Comparison of ENCODE assay signal across 16 cellular contexts in the genomic region with DNA sequence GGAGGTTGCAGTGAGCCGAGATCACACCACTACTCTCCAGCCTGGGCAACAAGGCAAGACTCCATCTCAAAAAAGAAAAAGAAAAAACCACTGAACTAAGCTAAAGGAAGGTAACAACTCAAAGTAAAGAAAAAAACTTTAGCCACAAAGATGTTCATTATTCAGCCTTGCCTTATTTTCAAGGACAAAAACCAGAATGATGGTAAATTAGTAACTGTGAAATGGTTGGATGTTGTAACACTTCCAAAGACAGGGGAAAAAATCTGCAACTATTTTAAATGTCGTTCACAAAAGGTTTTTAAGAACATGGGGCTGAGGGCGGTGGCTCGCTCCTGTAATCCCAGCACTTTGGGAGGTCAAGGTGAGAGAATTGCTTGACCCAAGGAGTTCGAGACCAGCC. TPM values are rescaled to one million over a fixed set of nuclear protein-coding genes. Genes with fewer than 3 reads are reported as not detected.
DNase-seq lines count a peak whose midpoint lies in the region; ATAC-seq and TF ChIP-seq lines count a peak whose summit lies in the region.
"Had no signal": no experiment of that assay in that cellular context is flagged by ENCODE, and none has a peak within 500 bp of the region (broad histone marks: within the 10 kb centered on the region; RNA-seq: fewer than 3 reads in every experiment).

No MANE protein-coding gene starts in this region.

- H3K4me3 Mint-ChIP-seq in IgD-negative memory B cell (peak overlapping the region in 2 of 4 donors; percentile 81 to 85), memory B cell (peak overlapping the region; percentile 8)
- H3K4me3 Mint-ChIP-seq: CD8-positive, alpha-beta T cell had no signal

- H3K36me3 Mint-ChIP-seq in IgD-negative memory B cell (peaks cover 4% of the 10 kb centered on the region), memory B cell (peaks cover 4% of the 10 kb centered on the region)

- POLR2A ChIA-PET in RWPE1 (lab: Yijun Ruan, JAX; ENCODE audit: low non-redundant PET) = no interaction called here

- H3K4me1 Mint-ChIP-seq in IgD-negative memory B cell (peaks cover 48 to 57% (median 54%) of the 10 kb centered on the region in 3 donors), memory B cell (peaks cover 45% of the 10 kb centered on the region)

- TF ChIP-seq CTCF in RWPE1 (conservative IDR thresholded peaks at IDR 0.05; ENCODE audit: low read depth) (no peak), foreskin fibroblast (IDR thresholded peaks at IDR 0.05; ENCODE audit: low read depth, low read length) (no peak)

- H3K27me3 Mint-ChIP-seq in IgD-negative memory B cell (no peaks in the 10 kb centered on the region), memory B cell (no peaks in the 10 kb centered on the region)

- H3K27ac Mint-ChIP-seq in IgD-negative memory B cell (peak overlapping the region; percentile 15 to 53 (median 28)), memory B cell (peak overlapping the region; percentile 75)
- H3K27ac Mint-ChIP-seq: CD8-positive, alpha-beta T cell had no signal

- no peak for ATAC-seq in memory B cell (ENCODE audit: low read depth)
- ATAC-seq in GM21619 (IDR thresholded peaks at IDR 0.05; ENCODE audit: unreplicated experiment) = no peak
- ATAC-seq: CD8-positive, alpha-beta T cell; Panc1; SK-N-SH treated with all-trans-retinoic acid at 6 μM for 48 hours had no signal

- H3K9me3 Mint-ChIP-seq in IgD-negative memory B cell = no peaks in the 10 kb centered on the region
- H3K9me3 Mint-ChIP-seq in memory B cell = no peaks in the 10 kb centered on the region
- H3K9me3 Mint-ChIP-seq: CD8-positive, alpha-beta T cell had no signal

- H3K4me3 ChIP-seq in foreskin fibroblast (ENCODE audit: low read depth in 1 of 2, low read length in 2 of 2) = no peak overlapping the region

- DNase-seq in RWPE1 (ENCODE audit: low spot score) (no peak), memory B cell (ENCODE audit: low spot score in 2 of 2) (no peak), NCI-H1092 (lab: John Stamatoyannopoulos, UW) (no peak), NCI-H82 treated with DMSO at 0.1 percent for 48 hours (lab: John Stamatoyannopoulos, UW; ENCODE audit: unreplicated experiment) (no peak), foreskin fibroblast (no peak)
- DNase-seq: C1 segment of cervical spinal cord; CD8-positive, alpha-beta T cell; Kasumi-1; NCI-H1436; NCI-H187 treated with DMSO at 0.1 percent for 48 hours; NCI-H2107; NCI-H69 had no signal

- peak overlapping the region; percentile 31; the same call in 1 of the 2 replicates for H3K27ac ChIP-seq in RWPE1

- CTCF ChIA-PET in RWPE1 (lab: Yijun Ruan, JAX) = no interaction called here

RNA-seq across cellular contexts. Expression of a gene that starts 10.1 kb away (rescaled TPM):
- 15.9 TPM for polyA plus RNA-seq in IgD-negative memory B cell
